ENCODE assay signal across 28 cellular contexts in the genomic region with DNA sequence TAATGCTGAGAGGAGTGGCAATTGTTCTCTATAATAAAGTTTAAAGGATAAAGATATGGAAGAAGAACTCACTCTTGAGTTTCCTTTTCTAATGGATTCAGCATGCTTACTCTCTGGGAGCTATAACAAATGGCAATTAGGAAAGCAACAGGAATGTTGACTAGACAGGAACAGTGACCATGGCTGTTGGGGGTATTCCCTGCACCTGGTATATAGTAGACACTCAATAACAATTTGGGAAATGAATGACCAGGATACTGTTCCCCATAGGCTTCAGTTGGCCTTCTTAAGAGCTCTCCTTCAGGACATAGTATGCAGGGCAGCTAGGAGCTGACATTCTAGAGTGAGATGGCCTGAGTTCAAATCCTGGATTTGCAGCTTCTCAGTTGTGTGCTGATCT. TPM values are rescaled to one million over a fixed set of nuclear protein-coding genes. Genes with fewer than 3 reads are reported as not detected.
DNase-seq lines count a peak whose midpoint lies in the region; ATAC-seq and TF ChIP-seq lines count a peak whose summit lies in the region.
"Had no signal": no experiment of that assay in that cellular context is flagged by ENCODE, and none has a peak within 500 bp of the region (broad histone marks: within the 10 kb centered on the region; RNA-seq: fewer than 3 reads in every experiment).

No MANE protein-coding gene starts in this region.

- no peak for TF ChIP-seq CTCF in MCF 10A (IDR thresholded peaks at IDR 0.05; ENCODE audit: unreplicated experiment)
- TF ChIP-seq CTCF in mammary epithelial cell (conservative IDR thresholded peaks at IDR 0.05 in 1 of 2, IDR thresholded peaks at IDR 0.05 in 1 of 2; ENCODE audit: extremely low read depth in 1 of 2, insufficient read depth in 1 of 2, low read depth in 1 of 2, low read length in 2 of 2) = no peak
- no peak for TF ChIP-seq CTCF in coronary artery (IDR thresholded peaks at IDR 0.05)
- TF ChIP-seq CTCF in upper lobe of left lung (IDR thresholded peaks at IDR 0.05) = no peak
- TF ChIP-seq CTCF in GM10266 (IDR thresholded peaks at IDR 0.05; ENCODE audit: control insufficient read depth, insufficient read depth, low read depth, missing control alignments) = no peak

- no peak for TF ChIP-seq EP300 in upper lobe of left lung (IDR thresholded peaks at IDR 0.05)

- H4K12ac ChIP-seq in trophoblast cell (ENCODE audit: low read depth, low read length) = no peak overlapping the region

- no peak overlapping the region for H4K8ac ChIP-seq in trophoblast cell (ENCODE audit: low read depth, low read length)

- TF ChIP-seq POLR2A in upper lobe of left lung (IDR thresholded peaks at IDR 0.05) (no peak), erythroblast (IDR thresholded peaks at IDR 0.05; ENCODE audit: low read length) (no peak)

- H2BK120ac ChIP-seq in trophoblast cell (ENCODE audit: insufficient read depth, low read length, poor library complexity) = no peak overlapping the region

- no peak overlapping the region for H2BK5ac ChIP-seq in trophoblast cell (ENCODE audit: low read depth, low read length, poor library complexity)

- H3K4me2 ChIP-seq in mammary epithelial cell (ENCODE audit: insufficient read depth, low read depth, low read length) (no peak overlapping the region), trophoblast cell (ENCODE audit: low read length) (no peak overlapping the region)
- H3K4me2 ChIP-seq: neural progenitor cell had no signal

- POLR2A ChIA-PET in MCF 10A (lab: Yijun Ruan, JAX) = interaction anchor here (0.7 to 1.5 kb wide), 4 partner anchors 10 to 287 kb away, joined by 3 to 5 read pairs (median 3); no protein-coding TSS in a partner anchor

- peaks cover 17% of the 10 kb centered on the region for H3K4me1 ChIP-seq in mammary epithelial cell (ENCODE audit: insufficient read depth, low read length)
- peaks cover 12 to 13% of the 10 kb centered on the region in 2 experiments for H3K4me1 ChIP-seq in trophoblast cell (ENCODE audit: control insufficient read depth in 1 of 2, insufficient read depth in 2 of 2, low read length in 2 of 2)
- H3K4me1 ChIP-seq in upper lobe of left lung = peaks cover 11 to 48% (median 22%) of the 10 kb centered on the region in 4 donors
- H3K4me1 ChIP-seq: body of pancreas had no signal

- H3K36me3 ChIP-seq in mammary epithelial cell (ENCODE audit: insufficient read depth, low read length) (no peaks in the 10 kb centered on the region), trophoblast cell (ENCODE audit: control insufficient read depth in 1 of 2, insufficient read depth in 2 of 2, low read length in 2 of 2) (no peaks in the 10 kb centered on the region), upper lobe of left lung (no peaks in the 10 kb centered on the region)
- H3K36me3 ChIP-seq: neural progenitor cell, suprapubic skin had no signal

- H3K14ac ChIP-seq in trophoblast cell (ENCODE audit: low read length) = no peak overlapping the region

- H2AK5ac ChIP-seq in trophoblast cell (ENCODE audit: low read length) = no peak overlapping the region

- no peaks in the 10 kb centered on the region for H3K36me3 Mint-ChIP-seq in MCF 10A (ENCODE audit: insufficient read depth, unreplicated experiment)
- H3K36me3 Mint-ChIP-seq: activated naive CD8-positive, alpha-beta T cell treated with anti-CD3 and anti-CD28 coated beads for 36 hours; CD8-positive, alpha-beta T cell; immature natural killer cell; neural progenitor cell; stimulated activated memory B cell treated with anti-CD40 and anti-IgM and Interleukin-4, amounts not matched to agents 10 μg/mL and 1 μg/mL and 100 μg/mL, for 72 hours had no signal

- H3K9me3 ChIP-seq in mammary epithelial cell (replicated peaks; ENCODE audit: insufficient read depth, low read length) (no peaks in the 10 kb centered on the region), trophoblast cell (ENCODE audit: insufficient read depth, low read depth, low read length) (no peaks in the 10 kb centered on the region), upper lobe of left lung (no peaks in the 10 kb centered on the region)
- H3K9me3 ChIP-seq: body of pancreas, mucosa of descending colon, suprapubic skin had no signal

- no peak overlapping the region for H3K4me3 ChIP-seq in mammary epithelial cell (replicated peaks in 1 of 3; ENCODE audit: insufficient read depth in 1 of 3, low read depth in 2 of 3, low read length in 3 of 3)
- peak overlapping the region; percentile 54 for H3K4me3 ChIP-seq in coronary artery
- no peak overlapping the region for H3K4me3 ChIP-seq in trophoblast cell (ENCODE audit: low read depth, low read length)
- H3K4me3 ChIP-seq in upper lobe of left lung = peak overlapping the region in 3 of 4 donors; percentile 23 to 40 (median 31)
- H3K4me3 ChIP-seq: body of pancreas, mucosa of descending colon, neural progenitor cell, smooth muscle cell, suprapubic skin had no signal

- H2BK12ac ChIP-seq in trophoblast cell (ENCODE audit: low read length) = no peak overlapping the region

- no peak for DNase-seq in MCF 10A (ENCODE audit: unreplicated experiment)
- DNase-seq in mammary epithelial cell = no peak
- no peak for DNase-seq in coronary artery (ENCODE audit: low spot score)
- peak; percentile 60 to 84 for DNase-seq in trophoblast cell
- DNase-seq in upper lobe of left lung = no peak
- no peak for DNase-seq in erythroblast (lab: John Stamatoyannopoulos, UW)
- no peak for DNase-seq in GM10266 (ENCODE audit: extremely low spot score)
- DNase-seq: activated CD4-positive, alpha-beta T cell treated with anti-CD3 and anti-CD28 coated beads, Interleukin-2, amount 50 U/mL, for 48 hours; activated CD8-positive, alpha-beta memory T cell treated with anti-CD3 and anti-CD28 coated beads, Interleukin-2, amount 50 U/mL, for 48 hours; activated effector memory CD4-positive, alpha-beta T cell treated with Interleukin-2 at 50 U/mL for 16 hours; activated naive CD8-positive, alpha-beta T cell treated with anti-CD3 and anti-CD28 coated beads for 36 hours; body of pancreas; CD8-positive, alpha-beta T cell; effector CD8-positive, alpha-beta T cell; foreskin fibroblast; immature natural killer cell; mucosa of descending colon; NCI-H2081; NCI-H345; NCI-H774; SHP77 treated with DMSO at 0.1 percent for 48 hours; stimulated activated CD4-positive, alpha-beta T cell treated with anti-CD3 and anti-CD28 coated beads, Interleukin-4, amount 100 ng/mL, for 1 hour had no signal

- no peak overlapping the region for H3K9ac ChIP-seq in mammary epithelial cell (ENCODE audit: insufficient read depth, low read length)
- no peak overlapping the region for H3K9ac ChIP-seq in trophoblast cell (ENCODE audit: low read length)
- H3K9ac ChIP-seq: neural progenitor cell had no signal

- dilution Hi-C loops in mammary epithelial cell (cut with HindIII; ENCODE audit: low sequenced_read_pairs) = no loop called here

- H3K27me3 Mint-ChIP-seq in MCF 10A (ENCODE audit: insufficient read depth, unreplicated experiment) = no peaks in the 10 kb centered on the region
- H3K27me3 Mint-ChIP-seq: activated naive CD8-positive, alpha-beta T cell treated with anti-CD3 and anti-CD28 coated beads for 36 hours; stimulated activated memory B cell treated with anti-CD40 and anti-IgM and Interleukin-4, amounts not matched to agents 10 μg/mL and 1 μg/mL and 100 μg/mL, for 72 hours had no signal

- in situ Hi-C loops in mammary epithelial cell (cut with MboI; ENCODE audit: low sequenced_read_pairs in 2 of 2) = no loop called here

- H2AFZ ChIP-seq in mammary epithelial cell (ENCODE audit: low read depth, low read length) (no peak overlapping the region), trophoblast cell (ENCODE audit: insufficient read depth, low read length, poor library complexity) (no peak overlapping the region)
- H2AFZ ChIP-seq: neural progenitor cell had no signal

- no peak overlapping the region for H3K4me3 Mint-ChIP-seq in MCF 10A (ENCODE audit: unreplicated experiment)
- H3K4me3 Mint-ChIP-seq: activated naive CD8-positive, alpha-beta T cell treated with anti-CD3 and anti-CD28 coated beads for 36 hours; CD8-positive, alpha-beta T cell; immature natural killer cell; neural progenitor cell; stimulated activated memory B cell treated with anti-CD40 and anti-IgM and Interleukin-4, amounts not matched to agents 10 μg/mL and 1 μg/mL and 100 μg/mL, for 72 hours had no signal

- CTCF ChIA-PET in MCF 10A (lab: Yijun Ruan, JAX) = interaction anchor here (0.7 kb wide), 1 partner anchor 1131 kb away, joined by 4 read pairs; no protein-coding TSS in a partner anchor
- CTCF ChIA-PET in mammary epithelial cell (lab: Charles Lee; ENCODE audit: low non-redundant PET) = no interaction called here

- intact Hi-C loops in MCF 10A (cut with micrococcal nuclease) (no loop called here), mammary epithelial cell (cut with micrococcal nuclease) (no loop called here)

- H3K23ac ChIP-seq in trophoblast cell (ENCODE audit: low read length) = no peak overlapping the region

- no peak overlapping the region for H3K27ac ChIP-seq in mammary epithelial cell (ENCODE audit: insufficient read depth, low read depth, low read length)
- H3K27ac ChIP-seq in coronary artery = peak overlapping the region; percentile 87 to 88
- H3K27ac ChIP-seq in trophoblast cell (ENCODE audit: low read depth, low read length) = no peak overlapping the region
- peak overlapping the region; percentile 57 to 86 (median 64) for H3K27ac ChIP-seq in upper lobe of left lung
- H3K27ac ChIP-seq: 22Rv1, neural progenitor cell had no signal

- no peak overlapping the region for H3K18ac ChIP-seq in trophoblast cell (ENCODE audit: low read length)

- ATAC-seq in upper lobe of left lung (ENCODE audit: low FRiP score in 2 of 2) (no peak), HG02884 (IDR thresholded peaks at IDR 0.05; ENCODE audit: unreplicated experiment) (no peak)
- ATAC-seq: body of pancreas; CD8-positive, alpha-beta T cell; mucosa of descending colon; stimulated activated memory B cell treated with anti-CD40 and anti-IgM and Interleukin-4, amounts not matched to agents 10 μg/mL and 1 μg/mL and 100 μg/mL, for 72 hours had no signal

- H3K27me3 ChIP-seq in mammary epithelial cell (ENCODE audit: insufficient read depth, low read length) (peaks cover 8% of the 10 kb centered on the region), trophoblast cell (ENCODE audit: insufficient read depth, low read length) (no peaks in the 10 kb centered on the region), upper lobe of left lung (no peaks in the 10 kb centered on the region)
- H3K27me3 ChIP-seq: body of pancreas, neural progenitor cell, suprapubic skin had no signal

- H3K4me1 Mint-ChIP-seq in MCF 10A (ENCODE audit: insufficient read depth, unreplicated experiment) = peaks cover 46% of the 10 kb centered on the region
- H3K4me1 Mint-ChIP-seq: activated naive CD8-positive, alpha-beta T cell treated with anti-CD3 and anti-CD28 coated beads for 36 hours; immature natural killer cell; stimulated activated memory B cell treated with anti-CD40 and anti-IgM and Interleukin-4, amounts not matched to agents 10 μg/mL and 1 μg/mL and 100 μg/mL, for 72 hours had no signal

- no peaks in the 10 kb centered on the region for H3K79me2 ChIP-seq in mammary epithelial cell (ENCODE audit: insufficient read depth, low read length)
- H3K79me2 ChIP-seq in trophoblast cell (ENCODE audit: control insufficient read depth, insufficient read depth, low read length, poor library complexity) = peaks cover 2% of the 10 kb centered on the region

- H3K27ac Mint-ChIP-seq in MCF 10A (ENCODE audit: low read depth, unreplicated experiment) = peak overlapping the region; percentile 16
- H3K27ac Mint-ChIP-seq: activated naive CD8-positive, alpha-beta T cell treated with anti-CD3 and anti-CD28 coated beads for 36 hours; CD8-positive, alpha-beta T cell; immature natural killer cell; neural progenitor cell; stimulated activated memory B cell treated with anti-CD40 and anti-IgM and Interleukin-4, amounts not matched to agents 10 μg/mL and 1 μg/mL and 100 μg/mL, for 72 hours had no signal

- H3K79me1 ChIP-seq in trophoblast cell (ENCODE audit: low read length) = no peaks in the 10 kb centered on the region

- BruUV-seq in MCF 10A (replicated peaks; lab: Mats Ljungman, UMichigan) (no TSS peak), mammary epithelial cell (replicated peaks; lab: Mats Ljungman, UMichigan) (no TSS peak)

- H3K9me3 Mint-ChIP-seq in MCF 10A (ENCODE audit: unreplicated experiment) = no peaks in the 10 kb centered on the region
- H3K9me3 Mint-ChIP-seq: activated naive CD8-positive, alpha-beta T cell treated with anti-CD3 and anti-CD28 coated beads for 36 hours; CD8-positive, alpha-beta T cell; neural progenitor cell; stimulated activated memory B cell treated with anti-CD40 and anti-IgM and Interleukin-4, amounts not matched to agents 10 μg/mL and 1 μg/mL and 100 μg/mL, for 72 hours had no signal

- no peak overlapping the region for H3K4ac ChIP-seq in trophoblast cell (ENCODE audit: low read depth, low read length)

- H4K20me1 ChIP-seq in mammary epithelial cell (ENCODE audit: insufficient read depth, low read length) = no peaks in the 10 kb centered on the region

- no peak overlapping the region for H4K91ac ChIP-seq in trophoblast cell (ENCODE audit: low read depth, low read length)

RNA-seq across cellular contexts. Expression of a gene that starts 1.8 kb away (rescaled TPM):
- total RNA-seq in MCF 10A (2022) (36.6 and 48.4 TPM in 2 replicates), mammary epithelial cell (1 to 10 TPM in 1 of 2 donors, not detected in 1; 7.3 TPM), upper lobe of left lung (100 to 1,000 TPM; 231 to 598 (median 331) TPM)
- polyA plus RNA-seq in mammary epithelial cell = 0.05 TPM
- not detected for polyA minus RNA-seq in mammary epithelial cell
- polyA plus RNA-seq in trophoblast cell (2013) = 38.8 and 40.1 TPM in 2 replicates
- total RNA-seq: activated naive CD8-positive, alpha-beta T cell treated with anti-CD3 and anti-CD28 coated beads for 36 hours; CD8-positive, alpha-beta T cell had no signal
- polyA plus RNA-seq: immature natural killer cell had no signal

Comparison
In these comparisons a context has a peak if more than half of its experiments do, and no peak if none do; other contexts are left out.
1. DNase-seq: peak in trophoblast cell (2 of 2); none in MCF 10A (single experiment), mammary epithelial cell (single experiment), coronary artery (single experiment), upper lobe of left lung (0 of 2), erythroblast (0 of 2) and GM10266 (single experiment).
2. H3K27ac ChIP-seq: peak in coronary artery (2 of 2) and upper lobe of left lung (4 of 4); none in mammary epithelial cell (single experiment) and trophoblast cell (single experiment).
3. H3K4me3 ChIP-seq: peak in coronary artery (single experiment) and upper lobe of left lung (3 of 4); none in mammary epithelial cell (0 of 3) and trophoblast cell (single experiment).